18 cellular contexts compared by ENCODE assay signal in genomic region chr1:94265011-94265422, GRCh38. TPM values are rescaled to one million over a fixed set of nuclear protein-coding genes. Genes with fewer than 3 reads are reported as not detected.
A peak's percentile ranks its signal among the peaks of the same experiment; 100 is the strongest.
DNase-seq lines count a peak whose midpoint lies in the region; ATAC-seq and TF ChIP-seq lines count a peak whose summit lies in the region.
"Had no signal": no experiment of that assay in that cellular context is flagged by ENCODE, and none has a peak within 500 bp of the region (broad histone marks: within the 10 kb centered on the region; RNA-seq: fewer than 3 reads in every experiment).

No MANE protein-coding gene starts in this region.

- H3K9me3 Mint-ChIP-seq in type B pancreatic cell: no peaks in the 10 kb centered on the region
- H3K9me3 Mint-ChIP-seq in activated CD8-positive, alpha-beta memory T cell treated with anti-CD3 and anti-CD28 coated beads, Interleukin-2, amount 10 ng/mL, durations not matched to agents 7 days and 5 days (ENCODE audit: low read depth): no peaks in the 10 kb centered on the region
- H3K9me3 Mint-ChIP-seq: activated naive CD4-positive, alpha-beta T cell treated with anti-CD3 and anti-CD28 coated beads, Interleukin-2, amount 50 U/mL, for 72 hours; CD8-positive, alpha-beta memory T cell had no signal

- H3K4me1 Mint-ChIP-seq in type B pancreatic cell (ENCODE audit: unreplicated experiment): no peaks in the 10 kb centered on the region
- H3K4me1 Mint-ChIP-seq in activated CD8-positive, alpha-beta memory T cell treated with anti-CD3 and anti-CD28 coated beads, Interleukin-2, amount 10 ng/mL, durations not matched to agents 7 days and 5 days: no peaks in the 10 kb centered on the region
- H3K4me1 Mint-ChIP-seq: CD8-positive, alpha-beta memory T cell had no signal

- TF ChIP-seq EP300 in Ishikawa (IDR thresholded peaks at IDR 0.05; ENCODE audit: borderline replicate concordance): peak; percentile 59; the same call in 1 of the 2 replicates

- no peak overlapping the region for H3K4me3 Mint-ChIP-seq in type B pancreatic cell
- no peak overlapping the region for H3K4me3 Mint-ChIP-seq in activated CD8-positive, alpha-beta memory T cell treated with anti-CD3 and anti-CD28 coated beads, Interleukin-2, amount 10 ng/mL, durations not matched to agents 7 days and 5 days
- H3K4me3 Mint-ChIP-seq: CD8-positive, alpha-beta memory T cell had no signal

- no peaks in the 10 kb centered on the region for H3K27me3 Mint-ChIP-seq in type B pancreatic cell
- H3K27me3 Mint-ChIP-seq in activated CD8-positive, alpha-beta memory T cell treated with anti-CD3 and anti-CD28 coated beads, Interleukin-2, amount 10 ng/mL, durations not matched to agents 7 days and 5 days: peaks cover 22% of the 10 kb centered on the region

- H3K27ac Mint-ChIP-seq in type B pancreatic cell: no peak overlapping the region
- H3K27ac Mint-ChIP-seq in activated CD8-positive, alpha-beta memory T cell treated with anti-CD3 and anti-CD28 coated beads, Interleukin-2, amount 10 ng/mL, durations not matched to agents 7 days and 5 days: no peak overlapping the region
- H3K27ac Mint-ChIP-seq: activated naive CD4-positive, alpha-beta T cell treated with anti-CD3 and anti-CD28 coated beads, Interleukin-2, amount 50 U/mL, for 72 hours; CD8-positive, alpha-beta memory T cell had no signal

- ATAC-seq in SK-N-SH treated with all-trans-retinoic acid at 6 μM for 48 hours (peak; percentile 70), sciatic nerve (no peak)
- ATAC-seq in activated CD8-positive, alpha-beta memory T cell treated with anti-CD3 and anti-CD28 coated beads, Interleukin-2, amount 10 ng/mL, durations not matched to agents 7 days and 5 days: no peak
- ATAC-seq: activated naive CD4-positive, alpha-beta T cell treated with anti-CD3 and anti-CD28 coated beads, Interleukin-2, amount 50 U/mL, for 72 hours; lower lobe of right lung; Right ventricle myocardium inferior had no signal

- TF ChIP-seq RAD21 in Ishikawa (IDR thresholded peaks at IDR 0.05; ENCODE audit: low read depth): no peak

- TF ChIP-seq CTCF in type B pancreatic cell (conservative IDR thresholded peaks at IDR 0.05): no peak

- CTCF ChIA-PET in activated CD8-positive, alpha-beta memory T cell treated with anti-CD3 and anti-CD28 coated beads, Interleukin-2, amount 10 ng/mL, durations not matched to agents 7 days and 5 days (lab: Charles Lee): interaction anchor here (1.0 kb wide), 1 partner anchor 204 kb away, joined by 3 read pairs; no protein-coding TSS in a partner anchor

- intact Hi-C loops in sciatic nerve (cut with DNase I): no loop called here

- in situ Hi-C loops in G401 (cut with HindIII; ENCODE audit: low sequenced_read_pairs): no loop called here

- H3K36me3 Mint-ChIP-seq in type B pancreatic cell: no peaks in the 10 kb centered on the region
- no peaks in the 10 kb centered on the region for H3K36me3 Mint-ChIP-seq in activated CD8-positive, alpha-beta memory T cell treated with anti-CD3 and anti-CD28 coated beads, Interleukin-2, amount 10 ng/mL, durations not matched to agents 7 days and 5 days
- H3K36me3 Mint-ChIP-seq: activated naive CD4-positive, alpha-beta T cell treated with anti-CD3 and anti-CD28 coated beads, Interleukin-2, amount 50 U/mL, for 72 hours; CD8-positive, alpha-beta memory T cell had no signal

- DNase-seq in G401 (ENCODE audit: low spot score) (peak; percentile 6), mucosa of gallbladder (ENCODE audit: low spot score) (peak; percentile 58), type B pancreatic cell (ENCODE audit: extremely low spot score, unreplicated experiment) (no peak), sciatic nerve (ENCODE audit: low spot score) (no peak), SHP77 treated with DMSO at 0.1 percent for 48 hours (lab: John Stamatoyannopoulos, UW) (no peak)
- no peak for DNase-seq in activated CD8-positive, alpha-beta memory T cell treated with anti-CD3 and anti-CD28 coated beads, Interleukin-2, amount 10 ng/mL, durations not matched to agents 7 days and 5 days
- DNase-seq: activated CD4-positive, alpha-beta T cell treated with anti-CD3 and anti-CD28 coated beads for 48 hours; AML-193; CD8-positive, alpha-beta memory T cell; HCEC 1CT; lower lobe of right lung; NCI-H2227 treated with DMSO at 0.1 percent for 48 hours; stimulated activated CD4-positive, alpha-beta T cell treated with anti-CD3 and anti-CD28 coated beads, Interleukin-4, amount 100 ng/mL, for 4 hours; trophoblast cell had no signal

TF ChIP-seq in Ishikawa, 13 proteins besides CTCF, POLR2A, EP300 and RAD21 (continues in another document):
- TF ChIP-seq ZBTB7A (IDR thresholded peaks at IDR 0.05; ENCODE audit: low read depth) (no peak), NFIC (IDR thresholded peaks at IDR 0.05) (peak; percentile 88), YY1 (IDR thresholded peaks at IDR 0.05; ENCODE audit: low read depth) (no peak), TCF12 (IDR thresholded peaks at IDR 0.05; ENCODE audit: low read depth) (peak; percentile 70), FOXM1 (IDR thresholded peaks at IDR 0.05; ENCODE audit: borderline replicate concordance, low read depth) (no peak), TEAD4 (IDR thresholded peaks at IDR 0.05) (peak; percentile 79), CEBPB (IDR thresholded peaks at IDR 0.05) (no peak), USF1 (IDR thresholded peaks at IDR 0.05) (no peak)
- TF ChIP-seq, protein P1, sequence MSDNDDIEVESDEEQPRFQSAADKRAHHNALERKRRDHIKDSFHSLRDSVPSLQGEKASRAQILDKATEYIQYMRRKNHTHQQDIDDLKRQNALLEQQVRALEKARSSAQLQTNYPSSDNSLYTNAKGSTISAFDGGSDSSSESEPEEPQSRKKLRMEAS (IDR thresholded peaks at IDR 0.05): peak; percentile 40; the same call in 1 of the 2 replicates

TF ChIP-seq in SK-N-SH treated with all-trans-retinoic acid at 6 μM for 48 hours, 23 proteins besides CTCF, POLR2A, EP300 and RAD21:
- TF ChIP-seq GLIS3 (CRISPR knock-in tag; IDR thresholded peaks at IDR 0.05) (no peak), OSR1 (CRISPR knock-in tag; IDR thresholded peaks at IDR 0.05) (no peak), ZFP3 (CRISPR knock-in tag; IDR thresholded peaks at IDR 0.05) (0 out of 2 replicates have a peak, but pooled peaks have one; percentile 10), ISL1 (CRISPR knock-in tag; IDR thresholded peaks at IDR 0.05) (no peak), ARNTL (CRISPR knock-in tag; IDR thresholded peaks at IDR 0.05; ENCODE audit: borderline replicate concordance, low read depth) (no peak)
TF ChIP-seq in SK-N-SH treated with all-trans-retinoic acid at 6 μM for 48 hours: peak in this region for 1.

RNA-seq across cellular contexts. Expression of gene ARHGAP29, which starts 27.6 kb away (rescaled TPM):
- 1.2 TPM in 2 replicates for total RNA-seq in G401 (2014; rRNA removed; shearing (Covaris generic))
- total RNA-seq in mucosa of gallbladder (19.2 TPM), type B pancreatic cell (ENCODE audit: low replicate concordance) (42.7 and 213 TPM in 2 replicates), sciatic nerve (67.2 TPM)
- not detected for total RNA-seq in activated CD8-positive, alpha-beta memory T cell treated with anti-CD3 and anti-CD28 coated beads, Interleukin-2, amount 10 ng/mL, durations not matched to agents 7 days and 5 days
- total RNA-seq: CD8-positive, alpha-beta memory T cell had no signal

Comparison
In these comparisons a context has a peak if more than half of its experiments do, and no peak if none do; other contexts are left out.
1. DNase-seq: peak in G401 (single experiment) and mucosa of gallbladder (single experiment); none in type B pancreatic cell (single experiment), sciatic nerve (single experiment), activated CD8-positive, alpha-beta memory T cell treated with anti-CD3 and anti-CD28 coated beads, Interleukin-2, amount 10 ng/mL, durations not matched to agents 7 days and 5 days (single experiment) and SHP77 treated with DMSO at 0.1 percent for 48 hours (single experiment).